Comparison of ENCODE assay signal across 26 cellular contexts in genomic region chr11:83278351-83278750, GRCh38.
A peak's percentile ranks its signal among the peaks of the same experiment; 100 is the strongest.
DNase-seq lines count a peak whose midpoint lies in the region; ATAC-seq and TF ChIP-seq lines count a peak whose summit lies in the region.
"Had no signal": no experiment of that assay in that cellular context is flagged by ENCODE, and none has a peak within 500 bp of the region (broad histone marks: within the 10 kb centered on the region; RNA-seq: fewer than 3 reads in every experiment).

No MANE protein-coding gene starts in this region.

- H3K9me3 ChIP-seq in adipocyte (ENCODE audit: control insufficient read depth, low read length) = no peaks in the 10 kb centered on the region
- H3K9me3 ChIP-seq: ascending aorta had no signal

- H3K4me1 Mint-ChIP-seq in stimulated activated effector memory CD8-positive, alpha-beta T cell treated with anti-CD3 and anti-CD28 coated beads, Interleukin-12 subunit alpha, Interleukin-12 subunit beta, amount 100 ng/mL, for 72 hours = peaks cover 11% of the 10 kb centered on the region
- H3K4me1 Mint-ChIP-seq in nephron progenitor cell = peaks cover 17% of the 10 kb centered on the region

- no peak overlapping the region for H3K4me3 ChIP-seq in adipocyte (ENCODE audit: low read length)
- H3K4me3 ChIP-seq: ascending aorta, neural progenitor cell had no signal

- H3K36me3 ChIP-seq in adipocyte (ENCODE audit: control insufficient read depth, insufficient read depth, low read length, severe bottlenecking) = peaks cover 56% of the 10 kb centered on the region

- ATAC-seq in stimulated activated effector memory CD8-positive, alpha-beta T cell treated with anti-CD3 and anti-CD28 coated beads, Interleukin-12 subunit alpha, Interleukin-12 subunit beta, amount 100 ng/mL, for 72 hours = no peak
- ATAC-seq: CD8-positive, alpha-beta T cell; right cardiac atrium; SK-N-SH treated with all-trans-retinoic acid at 6 μM for 48 hours had no signal

- no peak for TF ChIP-seq CTCF in nephron progenitor cell (IDR thresholded peaks at IDR 0.05)

- no peaks in the 10 kb centered on the region for H3K27me3 Mint-ChIP-seq in nephron progenitor cell (ENCODE audit: low read depth, poor library complexity)
- H3K27me3 Mint-ChIP-seq: activated CD4-positive, alpha-beta memory T cell treated with anti-CD3 and anti-CD28 coated beads, Interleukin-2, amount 10 ng/mL, durations not matched to agents 7 days and 5 days; activated naive CD4-positive, alpha-beta T cell treated with anti-CD3 and anti-CD28 coated beads, Interleukin-2, amount 10 ng/mL, durations not matched to agents 7 days and 5 days; type B pancreatic cell had no signal

- H3K9ac ChIP-seq in adipocyte (ENCODE audit: low read length) = no peak overlapping the region
- H3K9ac ChIP-seq: neural progenitor cell had no signal

- H3K4me1 ChIP-seq in adipocyte (ENCODE audit: control insufficient read depth, insufficient read depth, low read length) = peaks cover 28% of the 10 kb centered on the region
- H3K4me1 ChIP-seq: neural progenitor cell had no signal

- no peaks in the 10 kb centered on the region for H3K9me3 Mint-ChIP-seq in stimulated activated effector memory CD8-positive, alpha-beta T cell treated with anti-CD3 and anti-CD28 coated beads, Interleukin-12 subunit alpha, Interleukin-12 subunit beta, amount 100 ng/mL, for 72 hours
- no peaks in the 10 kb centered on the region for H3K9me3 Mint-ChIP-seq in nephron progenitor cell
- H3K9me3 Mint-ChIP-seq: activated CD4-positive, alpha-beta memory T cell treated with anti-CD3 and anti-CD28 coated beads, Interleukin-2, amount 10 ng/mL, durations not matched to agents 7 days and 5 days; activated naive CD4-positive, alpha-beta T cell treated with anti-CD3 and anti-CD28 coated beads, Interleukin-2, amount 10 ng/mL, durations not matched to agents 7 days and 5 days; CD8-positive, alpha-beta T cell; neural progenitor cell; type B pancreatic cell had no signal

- no peaks in the 10 kb centered on the region for H3K27me3 ChIP-seq in adipocyte (replicated peaks; ENCODE audit: control insufficient read depth, insufficient read depth, low read length)
- H3K27me3 ChIP-seq: ascending aorta, neural progenitor cell had no signal

- no peak overlapping the region for H3K27ac Mint-ChIP-seq in stimulated activated effector memory CD8-positive, alpha-beta T cell treated with anti-CD3 and anti-CD28 coated beads, Interleukin-12 subunit alpha, Interleukin-12 subunit beta, amount 100 ng/mL, for 72 hours
- no peak overlapping the region for H3K27ac Mint-ChIP-seq in nephron progenitor cell
- H3K27ac Mint-ChIP-seq: activated CD4-positive, alpha-beta memory T cell treated with anti-CD3 and anti-CD28 coated beads, Interleukin-2, amount 10 ng/mL, durations not matched to agents 7 days and 5 days; activated naive CD4-positive, alpha-beta T cell treated with anti-CD3 and anti-CD28 coated beads, Interleukin-2, amount 10 ng/mL, durations not matched to agents 7 days and 5 days; CD8-positive, alpha-beta T cell; neural progenitor cell; type B pancreatic cell had no signal

- H3K4me3 Mint-ChIP-seq in stimulated activated effector memory CD8-positive, alpha-beta T cell treated with anti-CD3 and anti-CD28 coated beads, Interleukin-12 subunit alpha, Interleukin-12 subunit beta, amount 100 ng/mL, for 72 hours = no peak overlapping the region
- H3K4me3 Mint-ChIP-seq in nephron progenitor cell = no peak overlapping the region
- H3K4me3 Mint-ChIP-seq: activated CD4-positive, alpha-beta memory T cell treated with anti-CD3 and anti-CD28 coated beads, Interleukin-2, amount 10 ng/mL, durations not matched to agents 7 days and 5 days; activated naive CD4-positive, alpha-beta T cell treated with anti-CD3 and anti-CD28 coated beads, Interleukin-2, amount 10 ng/mL, durations not matched to agents 7 days and 5 days; CD8-positive, alpha-beta T cell; neural progenitor cell; type B pancreatic cell had no signal

- DNase-seq in GM04503 (ENCODE audit: low read depth) (peak; percentile 51), adipocyte (ENCODE audit: low read depth) (peak; percentile 36), fibroblast of peridontal ligament (ENCODE audit: extremely low read depth) (peak; percentile 35), cerebellar nuclear complex (lab: John Stamatoyannopoulos, UW) (no peak), pons (ENCODE audit: low spot score) (no peak), nephron progenitor cell (no peak)
- no peak for DNase-seq in stimulated activated effector memory CD8-positive, alpha-beta T cell treated with anti-CD3 and anti-CD28 coated beads, Interleukin-12 subunit alpha, Interleukin-12 subunit beta, amount 100 ng/mL, for 72 hours (ENCODE audit: low spot score in 2 of 2)
- DNase-seq: activated CD4-positive, alpha-beta memory T cell treated with anti-CD3 and anti-CD28 coated beads, Interleukin-2, amount 10 ng/mL, durations not matched to agents 7 days and 5 days; activated CD4-positive, alpha-beta T cell treated with anti-CD3 and anti-CD28 coated beads for 1 hour; activated CD8-positive, alpha-beta memory T cell treated with anti-CD3 and anti-CD28 coated beads, Interleukin-2, amount 50 U/mL, for 48 hours; activated naive CD4-positive, alpha-beta T cell treated with anti-CD3 and anti-CD28 coated beads, Interleukin-2, amount 10 ng/mL, durations not matched to agents 7 days and 5 days; AML-193; CD8-positive, alpha-beta T cell; MV-4-11; NCI-H1436 treated with DMSO at 0.1 percent for 48 hours; NCI-H2107; NCI-H774; right cardiac atrium; RPMI8226; stimulated activated CD4-positive, alpha-beta T cell treated with anti-CD3 and anti-CD28 coated beads, Interleukin-12 subunit alpha, Interleukin-12 subunit beta, amount 100 ng/mL, for 4 hours; stimulated activated CD4-positive, alpha-beta T cell treated with anti-CD3 and anti-CD28 coated beads, Interleukin-4, amount 100 ng/mL, for 1 hour; substantia nigra had no signal

- H3K36me3 Mint-ChIP-seq in stimulated activated effector memory CD8-positive, alpha-beta T cell treated with anti-CD3 and anti-CD28 coated beads, Interleukin-12 subunit alpha, Interleukin-12 subunit beta, amount 100 ng/mL, for 72 hours = peaks cover 74% of the 10 kb centered on the region
- peaks cover 50% of the 10 kb centered on the region for H3K36me3 Mint-ChIP-seq in nephron progenitor cell (ENCODE audit: low read depth)

Comparison
In these comparisons a context has a peak if more than half of its experiments do, and no peak if none do; other contexts are left out.
1. DNase-seq: peak in GM04503 (single experiment), adipocyte (single experiment) and fibroblast of peridontal ligament (single experiment); none in cerebellar nuclear complex (0 of 2), pons (single experiment), stimulated activated effector memory CD8-positive, alpha-beta T cell treated with anti-CD3 and anti-CD28 coated beads, Interleukin-12 subunit alpha, Interleukin-12 subunit beta, amount 100 ng/mL, for 72 hours (0 of 2) and nephron progenitor cell (single experiment).